In genomic region chr1:235679005-235679404, GRCh38 we compare ENCODE assay signal across 1 cellular context.
TF ChIP-seq lines count a peak whose summit lies in the region.

No MANE protein-coding gene starts in this region.

TF ChIP-seq in HepG2, 621 proteins besides CTCF, POLR2A, EP300 and RAD21 (continued from another document):
- TF ChIP-seq DZIP1 (CRISPR knock-in tag; IDR thresholded peaks at IDR 0.05), result no peak
- TF ChIP-seq ZKSCAN5 (CRISPR knock-in tag; IDR thresholded peaks at IDR 0.05), result no peak
- no peak for TF ChIP-seq ZNF704 (CRISPR knock-in tag; IDR thresholded peaks at IDR 0.05; ENCODE audit: borderline replicate concordance)
- TF ChIP-seq ZNF790 (CRISPR knock-in tag; IDR thresholded peaks at IDR 0.05; ENCODE audit: borderline replicate concordance), result no peak
- TF ChIP-seq ZNF44 (CRISPR knock-in tag; IDR thresholded peaks at IDR 0.05), result no peak
- TF ChIP-seq ZNF160 (CRISPR knock-in tag; IDR thresholded peaks at IDR 0.05), result no peak
- TF ChIP-seq SATB2 (CRISPR knock-in tag; IDR thresholded peaks at IDR 0.05), result no peak
- no peak for TF ChIP-seq MXD4 (CRISPR knock-in tag; IDR thresholded peaks at IDR 0.05)
- TF ChIP-seq ZNF891 (CRISPR knock-in tag; IDR thresholded peaks at IDR 0.05), result no peak
- TF ChIP-seq SAFB2 (CRISPR knock-in tag; IDR thresholded peaks at IDR 0.05; ENCODE audit: borderline replicate concordance, low read depth), result no peak
- no peak for TF ChIP-seq ZNF549 (CRISPR knock-in tag; IDR thresholded peaks at IDR 0.05)
- no peak for TF ChIP-seq EED (CRISPR knock-in tag; IDR thresholded peaks at IDR 0.05)
- TF ChIP-seq YY1 (IDR thresholded peaks at IDR 0.05; ENCODE audit: insufficient read depth, insufficient replicate concordance, low read depth, low read length), result no peak
- peak; percentile 12; the same call in 1 of the 2 replicates for TF ChIP-seq GATAD2A (CRISPR knock-in tag; IDR thresholded peaks at IDR 0.05)
- no peak for TF ChIP-seq ARHGAP35 (CRISPR knock-in tag; IDR thresholded peaks at IDR 0.05; ENCODE audit: borderline replicate concordance)
- TF ChIP-seq GFI1 (CRISPR knock-in tag; IDR thresholded peaks at IDR 0.05; ENCODE audit: borderline replicate concordance), result peak; percentile 55; the same call in 1 of the 2 replicates
- TF ChIP-seq SALL1 (CRISPR knock-in tag; IDR thresholded peaks at IDR 0.05), result peak; percentile 49
- no peak for TF ChIP-seq ZNF3 (CRISPR knock-in tag; IDR thresholded peaks at IDR 0.05)
- TF ChIP-seq ZBTB1 (CRISPR knock-in tag; IDR thresholded peaks at IDR 0.05; ENCODE audit: borderline replicate concordance), result no peak
- no peak for TF ChIP-seq USF2 (IDR thresholded peaks at IDR 0.05; ENCODE audit: low read depth, low read length)
- TF ChIP-seq USF2 (CRISPR knock-in tag; IDR thresholded peaks at IDR 0.05; ENCODE audit: borderline replicate concordance), result no peak
- TF ChIP-seq ZSCAN12 (CRISPR knock-in tag; IDR thresholded peaks at IDR 0.05), result no peak
- peak; percentile 37; the same call in 1 of the 2 replicates for TF ChIP-seq RXRB (CRISPR knock-in tag; IDR thresholded peaks at IDR 0.05; ENCODE audit: borderline replicate concordance)
- no peak for TF ChIP-seq ZNF441 (CRISPR knock-in tag; IDR thresholded peaks at IDR 0.05; ENCODE audit: borderline replicate concordance)
- no peak for TF ChIP-seq ZNF766 (CRISPR knock-in tag; IDR thresholded peaks at IDR 0.05; ENCODE audit: borderline replicate concordance)
- no peak for TF ChIP-seq ZSCAN31 (CRISPR knock-in tag; IDR thresholded peaks at IDR 0.05; ENCODE audit: low read depth)
- TF ChIP-seq ARID5B (CRISPR knock-in tag; IDR thresholded peaks at IDR 0.05), result no peak
- TF ChIP-seq ZNF609 (CRISPR knock-in tag; IDR thresholded peaks at IDR 0.05; ENCODE audit: borderline replicate concordance), result no peak
- no peak for TF ChIP-seq SOX13 (IDR thresholded peaks at IDR 0.05)
- peak in 1 of 2 experiments; percentile 47; a peak in 2 of 4 replicates for TF ChIP-seq SOX13 (CRISPR knock-in tag; conservative IDR thresholded peaks at IDR 0.05 in 1 of 2, IDR thresholded peaks at IDR 0.05 in 1 of 2)
- no peak for TF ChIP-seq RNF219 (CRISPR knock-in tag; IDR thresholded peaks at IDR 0.05)
- TF ChIP-seq ZNF180 (CRISPR knock-in tag; IDR thresholded peaks at IDR 0.05; ENCODE audit: borderline replicate concordance, low read depth), result no peak
- TF ChIP-seq KAT8 (CRISPR knock-in tag; IDR thresholded peaks at IDR 0.05), result 0 out of 2 replicates have a peak, but pooled peaks have one; percentile 15
- no peak for TF ChIP-seq NFYC (CRISPR knock-in tag; IDR thresholded peaks at IDR 0.05)
- no peak for TF ChIP-seq GTF3A (CRISPR knock-in tag; conservative IDR thresholded peaks at IDR 0.05)
- no peak for TF ChIP-seq FOXP1 (IDR thresholded peaks at IDR 0.05)
- TF ChIP-seq FOXP1 (CRISPR knock-in tag; IDR thresholded peaks at IDR 0.05), result 0 out of 2 replicates have a peak, but pooled peaks have one; percentile 12
- TF ChIP-seq HMG20B (CRISPR knock-in tag; conservative IDR thresholded peaks at IDR 0.05), result no peak
- no peak for TF ChIP-seq TBL1XR1 (IDR thresholded peaks at IDR 0.05; ENCODE audit: borderline replicate concordance, low read length, partially characterized antibody)
- TF ChIP-seq NFIC (IDR thresholded peaks at IDR 0.05; ENCODE audit: low read length), result no peak
- no peak for TF ChIP-seq ZNF557 (CRISPR knock-in tag; IDR thresholded peaks at IDR 0.05)
- no peak for TF ChIP-seq ZNF280D (CRISPR knock-in tag; IDR thresholded peaks at IDR 0.05)
- no peak for TF ChIP-seq ZNF10 (CRISPR knock-in tag; IDR thresholded peaks at IDR 0.05; ENCODE audit: borderline replicate concordance, low read depth)
- no peak for TF ChIP-seq ZFYVE20 (CRISPR knock-in tag; IDR thresholded peaks at IDR 0.05; ENCODE audit: borderline replicate concordance, low read depth)
- TF ChIP-seq NFKBIZ (CRISPR knock-in tag; IDR thresholded peaks at IDR 0.05), result no peak
